Comparison of ENCODE assay signal across 23 cellular contexts in genomic region chr6:41931792-41932191, GRCh38. TPM values are rescaled to one million over a fixed set of nuclear protein-coding genes. Genes with fewer than 3 reads are reported as not detected.
DNase-seq lines count a peak whose midpoint lies in the region; ATAC-seq and TF ChIP-seq lines count a peak whose summit lies in the region.
"Had no signal": no experiment of that assay in that cellular context is flagged by ENCODE, and none has a peak within 500 bp of the region (broad histone marks: within the 10 kb centered on the region; RNA-seq: fewer than 3 reads in every experiment).

No MANE protein-coding gene starts in this region.

- intact Hi-C loops in CD4-positive, alpha-beta memory T cell (cut with micrococcal nuclease) = no loop called here
- intact Hi-C loops in activated CD8-positive, alpha-beta T cell treated with anti-CD3 and anti-CD28 coated beads for 36 hours (cut with micrococcal nuclease) = no loop called here
- intact Hi-C loops in naive thymus-derived CD4-positive, alpha-beta T cell (cut with micrococcal nuclease) = loop anchor here in 1 of 2 donors (10.0 kb wide), 1 partner anchor 1703 kb away; the partner anchor contains the start of gene MAD2L1BP
- intact Hi-C loops in colonic mucosa (cut with DNase I) = no loop called here

- peaks cover 45% of the 10 kb centered on the region for H3K4me1 Mint-ChIP-seq in activated CD8-positive, alpha-beta memory T cell treated with anti-CD3 and anti-CD28 coated beads, Interleukin-2, amount 10 ng/mL, durations not matched to agents 7 days and 5 days
- peaks cover 29 to 45% (median 36%) of the 10 kb centered on the region in 4 donors for H3K4me1 Mint-ChIP-seq in CD4-positive, alpha-beta memory T cell
- peaks cover 47% of the 10 kb centered on the region for H3K4me1 Mint-ChIP-seq in activated CD8-positive, alpha-beta T cell treated with anti-CD3 and anti-CD28 coated beads for 36 hours (ENCODE audit: low read depth)
- peaks cover 22 to 56% (median 39%) of the 10 kb centered on the region in 7 donors for H3K4me1 Mint-ChIP-seq in naive thymus-derived CD4-positive, alpha-beta T cell

- peaks cover 61% of the 10 kb centered on the region for H3K36me3 Mint-ChIP-seq in activated CD8-positive, alpha-beta memory T cell treated with anti-CD3 and anti-CD28 coated beads, Interleukin-2, amount 10 ng/mL, durations not matched to agents 7 days and 5 days
- peaks cover 48 to 77% of the 10 kb centered on the region in 2 donors for H3K36me3 Mint-ChIP-seq in CD4-positive, alpha-beta memory T cell
- H3K36me3 Mint-ChIP-seq in activated CD8-positive, alpha-beta T cell treated with anti-CD3 and anti-CD28 coated beads for 36 hours (ENCODE audit: low read depth) = peaks cover 72% of the 10 kb centered on the region
- H3K36me3 Mint-ChIP-seq in naive thymus-derived CD4-positive, alpha-beta T cell = peaks cover 8 to 50% (median 23%) of the 10 kb centered on the region in 5 donors

- no peaks in the 10 kb centered on the region for H3K27me3 ChIP-seq in CD4-positive, alpha-beta memory T cell (ENCODE audit: insufficient read depth, low read length)
- no peaks in the 10 kb centered on the region for H3K27me3 ChIP-seq in naive thymus-derived CD4-positive, alpha-beta T cell (ENCODE audit: control insufficient read depth in 2 of 2, insufficient read depth in 2 of 2, low read length in 2 of 2)
- no peaks in the 10 kb centered on the region for H3K27me3 ChIP-seq in colonic mucosa
- H3K27me3 ChIP-seq: cardiac muscle cell had no signal

- no peak overlapping the region for H3K27ac ChIP-seq in CD4-positive, alpha-beta memory T cell (ENCODE audit: low read depth, low read length)
- no peak overlapping the region for H3K27ac ChIP-seq in naive thymus-derived CD4-positive, alpha-beta T cell (ENCODE audit: low read depth, low read length)
- H3K27ac ChIP-seq in colonic mucosa = no peak overlapping the region
- H3K27ac ChIP-seq: cardiac muscle cell, GM23248 had no signal

- ATAC-seq in activated CD8-positive, alpha-beta memory T cell treated with anti-CD3 and anti-CD28 coated beads, Interleukin-2, amount 10 ng/mL, durations not matched to agents 7 days and 5 days = no peak
- no peak for ATAC-seq in activated CD8-positive, alpha-beta T cell treated with anti-CD3 and anti-CD28 coated beads for 36 hours
- ATAC-seq in naive thymus-derived CD4-positive, alpha-beta T cell = no peak
- ATAC-seq: left colon had no signal

- no peak overlapping the region for H3K4me3 ChIP-seq in CD4-positive, alpha-beta memory T cell (ENCODE audit: low read length in 2 of 2)
- H3K4me3 ChIP-seq in naive thymus-derived CD4-positive, alpha-beta T cell (ENCODE audit: low read length) = no peak overlapping the region
- no peak overlapping the region for H3K4me3 ChIP-seq in colonic mucosa
- H3K4me3 ChIP-seq: cardiac muscle cell, GM23248 had no signal

- H3K4me1 ChIP-seq in CD4-positive, alpha-beta memory T cell (ENCODE audit: insufficient read depth, low read length) = peaks cover 34% of the 10 kb centered on the region
- H3K4me1 ChIP-seq in naive thymus-derived CD4-positive, alpha-beta T cell (ENCODE audit: control insufficient read depth in 2 of 2, insufficient read depth in 2 of 2, low read length in 2 of 2) = peaks cover 18 to 23% of the 10 kb centered on the region in 2 donors
- H3K4me1 ChIP-seq in colonic mucosa = no peaks in the 10 kb centered on the region

- no peak for TF ChIP-seq CTCF in activated CD8-positive, alpha-beta T cell treated with anti-CD3 and anti-CD28 coated beads for 36 hours (IDR thresholded peaks at IDR 0.05)
- TF ChIP-seq CTCF in colonic mucosa (IDR thresholded peaks at IDR 0.05) (no peak), GM10248 (IDR thresholded peaks at IDR 0.05; ENCODE audit: control extremely low read depth, extremely low read depth, low read depth, missing control alignments) (no peak)

- CTCF ChIA-PET in activated CD8-positive, alpha-beta memory T cell treated with anti-CD3 and anti-CD28 coated beads, Interleukin-2, amount 10 ng/mL, durations not matched to agents 7 days and 5 days (lab: Charles Lee) = interaction anchor here (1.3 to 19.6 kb wide), 4 partner anchors 8 to 145 kb away, joined by 3 to 420 read pairs (median 93); partner anchors contain the start of genes BYSL, MED20, TAF8 and TOMM6
- CTCF ChIA-PET in CD4-positive, alpha-beta memory T cell (lab: Charles Lee; ENCODE audit: partially characterized antibody) = interaction anchor here (2.1 kb wide), 1 partner anchor 10 kb away, joined by 17 read pairs; the partner anchor contains the start of genes BYSL and MED20
- CTCF ChIA-PET in activated CD8-positive, alpha-beta T cell treated with anti-CD3 and anti-CD28 coated beads for 36 hours (lab: Charles Lee) = interaction anchor here (3.2 to 21.4 kb wide), 2 partner anchors 10 to 114 kb away, joined by 26 to 392 read pairs; partner anchors contain the start of genes BYSL, MED20 and TAF8
- CTCF ChIA-PET in naive thymus-derived CD4-positive, alpha-beta T cell (lab: Charles Lee) = interaction anchor here (0.5 kb wide), 1 partner anchor 110 kb away, joined by 3 read pairs; no protein-coding TSS in a partner anchor
- CTCF ChIA-PET in GM10248 (lab: Yijun Ruan, JAX) = interaction anchor here (2.4 to 8.3 kb wide), 3 partner anchors 7 to 113 kb away, joined by 12 to 116 read pairs (median 47); partner anchors contain the start of genes BYSL and MED20

- H3K27me3 Mint-ChIP-seq in activated CD8-positive, alpha-beta memory T cell treated with anti-CD3 and anti-CD28 coated beads, Interleukin-2, amount 10 ng/mL, durations not matched to agents 7 days and 5 days = no peaks in the 10 kb centered on the region
- H3K27me3 Mint-ChIP-seq in CD4-positive, alpha-beta memory T cell = no peaks in the 10 kb centered on the region
- no peaks in the 10 kb centered on the region for H3K27me3 Mint-ChIP-seq in activated CD8-positive, alpha-beta T cell treated with anti-CD3 and anti-CD28 coated beads for 36 hours
- H3K27me3 Mint-ChIP-seq in naive thymus-derived CD4-positive, alpha-beta T cell = no peaks in the 10 kb centered on the region

- H3K4me3 Mint-ChIP-seq in activated CD8-positive, alpha-beta memory T cell treated with anti-CD3 and anti-CD28 coated beads, Interleukin-2, amount 10 ng/mL, durations not matched to agents 7 days and 5 days = no peak overlapping the region
- H3K4me3 Mint-ChIP-seq in CD4-positive, alpha-beta memory T cell = no peak overlapping the region
- H3K4me3 Mint-ChIP-seq in activated CD8-positive, alpha-beta T cell treated with anti-CD3 and anti-CD28 coated beads for 36 hours = no peak overlapping the region
- peak overlapping the region in 1 of 10 donors; percentile 30 for H3K4me3 Mint-ChIP-seq in naive thymus-derived CD4-positive, alpha-beta T cell

- POLR2A ChIA-PET in CD4-positive, alpha-beta memory T cell (lab: Charles Lee; ENCODE audit: partially characterized antibody) = interaction anchor here (1.0 to 11.6 kb wide), 2 partner anchors 9 to 113 kb away, joined by 3 to 280 read pairs; partner anchors contain the start of gene TAF8
- POLR2A ChIA-PET in activated CD8-positive, alpha-beta T cell treated with anti-CD3 and anti-CD28 coated beads for 36 hours (lab: Charles Lee) = interaction anchor here (16.7 kb wide), 1 partner anchor 114 kb away, joined by 358 read pairs; the partner anchor contains the start of gene TAF8
- POLR2A ChIA-PET in naive thymus-derived CD4-positive, alpha-beta T cell (lab: Charles Lee) = interaction anchor here (0.6 to 2.1 kb wide), 2 partner anchors 113 to 1667 kb away, joined by 3 to 9 read pairs; no protein-coding TSS in a partner anchor
- POLR2A ChIA-PET in GM10248 (lab: Yijun Ruan, JAX) = no interaction called here

- peak overlapping the region; percentile 25 for H3K27ac Mint-ChIP-seq in activated CD8-positive, alpha-beta memory T cell treated with anti-CD3 and anti-CD28 coated beads, Interleukin-2, amount 10 ng/mL, durations not matched to agents 7 days and 5 days
- H3K27ac Mint-ChIP-seq in CD4-positive, alpha-beta memory T cell = peak overlapping the region in 4 of 7 donors; percentile 11 to 81 (median 56)
- H3K27ac Mint-ChIP-seq in activated CD8-positive, alpha-beta T cell treated with anti-CD3 and anti-CD28 coated beads for 36 hours = peak overlapping the region; percentile 68
- peak overlapping the region; percentile 26 to 85 (median 71) for H3K27ac Mint-ChIP-seq in naive thymus-derived CD4-positive, alpha-beta T cell

- peaks cover 74% of the 10 kb centered on the region for H3K36me3 ChIP-seq in CD4-positive, alpha-beta memory T cell (ENCODE audit: insufficient read depth, low read length)
- peaks cover 16 to 97% (median 48%) of the 10 kb centered on the region in 3 experiments for H3K36me3 ChIP-seq in naive thymus-derived CD4-positive, alpha-beta T cell (ENCODE audit: control insufficient read depth in 2 of 3, insufficient read depth in 3 of 3, low read length in 3 of 3)
- H3K36me3 ChIP-seq in colonic mucosa = peaks cover 20% of the 10 kb centered on the region

- no peak for DNase-seq in activated CD8-positive, alpha-beta memory T cell treated with anti-CD3 and anti-CD28 coated beads, Interleukin-2, amount 10 ng/mL, durations not matched to agents 7 days and 5 days
- no peak for DNase-seq in activated CD8-positive, alpha-beta memory T cell treated with anti-CD3 and anti-CD28 coated beads for 24 hours
- no peak for DNase-seq in CD4-positive, alpha-beta memory T cell
- DNase-seq in activated CD8-positive, alpha-beta T cell treated with anti-CD3 and anti-CD28 coated beads for 36 hours = no peak
- DNase-seq in naive thymus-derived CD4-positive, alpha-beta T cell = no peak
- DNase-seq in T-helper 9 cell (no peak), colonic mucosa (no peak), GM10248 (ENCODE audit: extremely low spot score) (no peak)
- DNase-seq: anterior cingulate cortex; C1 segment of cervical spinal cord; GM23248; head of caudate nucleus; Kasumi-1; left colon; mesendoderm; NCI-H1048; NCI-H2029; NCI-H226; NCI-H82; OCI-M1; Right ventricle myocardium superior; stimulated activated CD8-positive, alpha-beta memory T cell treated with anti-CD3 and anti-CD28 coated beads, Interleukin-4, amount 100 ng/mL, for 48 hours had no signal

- H3K9ac ChIP-seq in colonic mucosa (ENCODE audit: low read depth in 2 of 2, low read length in 2 of 2) = no peak overlapping the region
- H3K9ac ChIP-seq: GM23248 had no signal

- H3K9me3 ChIP-seq in CD4-positive, alpha-beta memory T cell (ENCODE audit: control insufficient read depth in 1 of 2, low read length in 2 of 2) = no peaks in the 10 kb centered on the region
- H3K9me3 ChIP-seq in naive thymus-derived CD4-positive, alpha-beta T cell (ENCODE audit: control insufficient read depth in 2 of 3, low read length in 3 of 3) = no peaks in the 10 kb centered on the region
- no peaks in the 10 kb centered on the region for H3K9me3 ChIP-seq in colonic mucosa

- H3K9me3 Mint-ChIP-seq in activated CD8-positive, alpha-beta memory T cell treated with anti-CD3 and anti-CD28 coated beads, Interleukin-2, amount 10 ng/mL, durations not matched to agents 7 days and 5 days (ENCODE audit: low read depth) = no peaks in the 10 kb centered on the region
- H3K9me3 Mint-ChIP-seq in CD4-positive, alpha-beta memory T cell = no peaks in the 10 kb centered on the region
- H3K9me3 Mint-ChIP-seq in activated CD8-positive, alpha-beta T cell treated with anti-CD3 and anti-CD28 coated beads for 36 hours = no peaks in the 10 kb centered on the region
- peaks cover 0 to 2% (median 0%) of the 10 kb centered on the region in 11 donors for H3K9me3 Mint-ChIP-seq in naive thymus-derived CD4-positive, alpha-beta T cell

RNA-seq across cellular contexts. Expression of gene CCND3, which starts 9.8 kb away (rescaled TPM):
- 100 to 1,000 TPM; 333 to 502 TPM for total RNA-seq in activated CD8-positive, alpha-beta memory T cell treated with anti-CD3 and anti-CD28 coated beads, Interleukin-2, amount 10 ng/mL, durations not matched to agents 7 days and 5 days
- total RNA-seq in CD4-positive, alpha-beta memory T cell = 100 to 1,000 TPM; 223 to 242 TPM
- 100 to 1,000 TPM; 532 to 555 TPM for polyA plus RNA-seq in CD4-positive, alpha-beta memory T cell
- 100 to 1,000 TPM; 457 to 459 TPM for total RNA-seq in activated CD8-positive, alpha-beta T cell treated with anti-CD3 and anti-CD28 coated beads for 36 hours
- 100 to 1,000 TPM; 285 to 433 (median 313) TPM for total RNA-seq in naive thymus-derived CD4-positive, alpha-beta T cell
- polyA plus RNA-seq in naive thymus-derived CD4-positive, alpha-beta T cell = 100 to 1,000 TPM; 474 to 764 TPM
- 10 to 100 TPM; 86.2 to 92.3 TPM for total RNA-seq in colonic mucosa

RNA-seq across cellular contexts. Expression of gene BYSL, which starts 10.5 kb away (rescaled TPM):
- 10 to 100 TPM; 33.1 to 48.5 TPM for total RNA-seq in activated CD8-positive, alpha-beta memory T cell treated with anti-CD3 and anti-CD28 coated beads, Interleukin-2, amount 10 ng/mL, durations not matched to agents 7 days and 5 days
- 1 to 10 TPM; 7.1 to 9.2 TPM for total RNA-seq in CD4-positive, alpha-beta memory T cell
- polyA plus RNA-seq in CD4-positive, alpha-beta memory T cell = 1 to 10 TPM; 3.1 to 5.2 TPM
- 10 to 100 TPM; 56.4 to 59.5 TPM for total RNA-seq in activated CD8-positive, alpha-beta T cell treated with anti-CD3 and anti-CD28 coated beads for 36 hours
- total RNA-seq in naive thymus-derived CD4-positive, alpha-beta T cell = 10 to 100 TPM in 1 of 5 experiments, 1 to 10 TPM in 4; 3.9 to 35.7 (median 8.1) TPM
- polyA plus RNA-seq in naive thymus-derived CD4-positive, alpha-beta T cell = 1 to 10 TPM; 4.4 to 6.6 TPM
- 10 to 100 TPM; 10.4 to 16.4 TPM for total RNA-seq in colonic mucosa

RNA-seq across cellular contexts. Expression of gene MED20, which starts 10.9 kb away (rescaled TPM):
- total RNA-seq in activated CD8-positive, alpha-beta memory T cell treated with anti-CD3 and anti-CD28 coated beads, Interleukin-2, amount 10 ng/mL, durations not matched to agents 7 days and 5 days = 10 to 100 TPM; 21.9 to 25.6 TPM
- 10 to 100 TPM; 10.0 to 11.5 TPM for total RNA-seq in CD4-positive, alpha-beta memory T cell
- 1 to 10 TPM; 3.5 to 6.3 TPM for polyA plus RNA-seq in CD4-positive, alpha-beta memory T cell
- 10 to 100 TPM; 23.4 to 28.0 TPM for total RNA-seq in activated CD8-positive, alpha-beta T cell treated with anti-CD3 and anti-CD28 coated beads for 36 hours
- total RNA-seq in naive thymus-derived CD4-positive, alpha-beta T cell = 10 to 100 TPM in 1 of 5 experiments, 1 to 10 TPM in 4; 4.5 to 21.7 (median 9.4) TPM
- polyA plus RNA-seq in naive thymus-derived CD4-positive, alpha-beta T cell = 1 to 10 TPM; 4.2 to 4.7 TPM
- 10 to 100 TPM; 15.0 to 22.9 TPM for total RNA-seq in colonic mucosa

RNA-seq across cellular contexts. Expression of gene USP49, which starts 36.6 kb away (rescaled TPM):
- total RNA-seq in activated CD8-positive, alpha-beta memory T cell treated with anti-CD3 and anti-CD28 coated beads, Interleukin-2, amount 10 ng/mL, durations not matched to agents 7 days and 5 days = 1 to 10 TPM; 7.7 to 9.1 TPM
- total RNA-seq in CD4-positive, alpha-beta memory T cell = 1 to 10 TPM; 1.8 to 2.4 TPM
- under 1 TPM; 0.18 to 0.37 TPM for polyA plus RNA-seq in CD4-positive, alpha-beta memory T cell
- total RNA-seq in activated CD8-positive, alpha-beta T cell treated with anti-CD3 and anti-CD28 coated beads for 36 hours = 1 to 10 TPM; 5.7 to 5.9 TPM
- 1 to 10 TPM; 1.8 to 6.0 (median 3.1) TPM for total RNA-seq in naive thymus-derived CD4-positive, alpha-beta T cell
- polyA plus RNA-seq in naive thymus-derived CD4-positive, alpha-beta T cell = under 1 TPM; 0.44 to 0.61 TPM
- total RNA-seq in colonic mucosa = 1 to 10 TPM; 1.7 to 2.9 TPM
